34 cellular contexts compared by ENCODE assay signal in the genomic region with DNA sequence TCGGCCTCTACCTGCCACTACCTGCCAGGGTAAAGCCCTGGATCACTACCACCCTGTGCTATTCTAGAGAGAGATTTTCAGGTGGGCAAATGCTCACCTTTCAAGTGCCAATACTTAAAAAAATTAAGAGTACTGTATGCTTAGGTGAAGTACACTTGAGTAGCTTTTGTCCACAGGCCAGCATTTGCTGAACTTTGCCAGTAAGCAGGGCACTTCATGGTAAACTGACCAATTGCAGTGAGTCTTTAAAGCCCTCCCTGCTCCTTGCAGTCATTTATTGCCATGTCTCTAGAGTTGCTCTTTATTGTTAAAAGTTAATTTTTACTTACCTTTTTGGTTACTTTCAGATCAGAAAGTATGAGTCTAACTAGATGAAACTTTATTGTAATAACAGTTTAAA.
"Had no signal": no experiment of that assay in that cellular context is flagged by ENCODE, and none has a peak within 500 bp of the region (broad histone marks: within the 10 kb centered on the region; RNA-seq: fewer than 3 reads in every experiment).

No MANE protein-coding gene starts in this region.

- H3K4me1 ChIP-seq: body of pancreas, breast epithelium had no signal

- H3K27ac Mint-ChIP-seq: activated CD4-positive, alpha-beta T cell treated with anti-CD3 and anti-CD28 coated beads, Interleukin-2, amount 10 ng/mL, durations not matched to agents 7 days and 5 days; activated CD8-positive, alpha-beta memory T cell treated with anti-CD3 and anti-CD28 coated beads, Interleukin-2, amount 10 ng/mL, durations not matched to agents 7 days and 5 days; activated naive CD4-positive, alpha-beta T cell treated with anti-CD3 and anti-CD28 coated beads, Interleukin-2, amount 10 ng/mL, durations not matched to agents 7 days and 5 days; activated naive CD8-positive, alpha-beta T cell had no signal

- H3K4me1 Mint-ChIP-seq: activated CD4-positive, alpha-beta T cell treated with anti-CD3 and anti-CD28 coated beads, Interleukin-2, amount 10 ng/mL, durations not matched to agents 7 days and 5 days; activated naive CD4-positive, alpha-beta T cell treated with anti-CD3 and anti-CD28 coated beads, Interleukin-2, amount 10 ng/mL, durations not matched to agents 7 days and 5 days; IgD-negative memory B cell had no signal

- H3K9me3 Mint-ChIP-seq: activated CD4-positive, alpha-beta T cell treated with anti-CD3 and anti-CD28 coated beads, Interleukin-2, amount 10 ng/mL, durations not matched to agents 7 days and 5 days; activated naive CD4-positive, alpha-beta T cell treated with anti-CD3 and anti-CD28 coated beads, Interleukin-2, amount 10 ng/mL, durations not matched to agents 7 days and 5 days; IgD-negative memory B cell had no signal

- DNase-seq: activated CD4-positive, alpha-beta T cell treated with anti-CD3 and anti-CD28 coated beads, Interleukin-2, amount 10 ng/mL, durations not matched to agents 7 days and 5 days; activated CD4-positive, alpha-beta T cell treated with anti-CD3 and anti-CD28 coated beads, Interleukin-2, amount 50 U/mL, for 48 hours; activated CD4-positive, CD25-positive, alpha-beta regulatory T cell; activated CD8-positive, alpha-beta memory T cell treated with anti-CD3 and anti-CD28 coated beads for 24 hours; activated CD8-positive, alpha-beta memory T cell treated with anti-CD3 and anti-CD28 coated beads, Interleukin-2, amount 10 ng/mL, durations not matched to agents 7 days and 5 days; activated CD8-positive, alpha-beta memory T cell treated with anti-CD3 and anti-CD28 coated beads, Interleukin-2, amount 50 U/mL, for 48 hours; activated effector memory CD4-positive, alpha-beta T cell treated with Interleukin-2 at 50 U/mL for 16 hours; activated naive CD4-positive, alpha-beta T cell treated with anti-CD3 and anti-CD28 coated beads, Interleukin-2, amount 10 ng/mL, durations not matched to agents 7 days and 5 days; activated T-cell treated with anti-CD3 and anti-CD28 coated beads, Interleukin-2, amount 50 U/mL, for 48 hours; body of pancreas; Karpas-422; KBM-7; NCI-H1105; NCI-H1417 treated with DMSO at 0.1 percent for 48 hours; NCI-H1694; NCI-H1930; NCI-H2081 treated with DMSO at 0.1 percent for 48 hours; NCI-H2171; NCI-H510A; NCI-H526; NCI-H748 treated with DMSO at 0.1 percent for 48 hours; NK-92 treated with Interleukin-12 subunit alpha and Interleukin-12 subunit beta, amount 100 ng/mL, for 24 hours; PC-3; Peyer's patch; RPMI8226; SIG-M5; SW 1271; T1000; WERI-Rb-1 had no signal

- H3K36me3 Mint-ChIP-seq: activated naive CD4-positive, alpha-beta T cell treated with anti-CD3 and anti-CD28 coated beads, Interleukin-2, amount 10 ng/mL, durations not matched to agents 7 days and 5 days; IgD-negative memory B cell had no signal

- H3K4me3 ChIP-seq: body of pancreas, breast epithelium, Peyer's patch had no signal

- H3K27ac ChIP-seq: body of pancreas, breast epithelium, Peyer's patch, WERI-Rb-1 had no signal

- FAIRE-seq: astrocyte had no signal

- H3K27me3 ChIP-seq: body of pancreas, breast epithelium, Peyer's patch had no signal

- ATAC-seq: activated CD8-positive, alpha-beta memory T cell treated with anti-CD3 and anti-CD28 coated beads, Interleukin-2, amount 10 ng/mL, durations not matched to agents 7 days and 5 days; body of pancreas; PC-3; SK-N-SH treated with all-trans-retinoic acid at 6 μM for 48 hours had no signal

- H3K36me3 ChIP-seq: breast epithelium, Peyer's patch, WERI-Rb-1 had no signal

- H3K27me3 Mint-ChIP-seq: activated CD4-positive, alpha-beta T cell treated with anti-CD3 and anti-CD28 coated beads, Interleukin-2, amount 10 ng/mL, durations not matched to agents 7 days and 5 days; activated CD8-positive, alpha-beta memory T cell treated with anti-CD3 and anti-CD28 coated beads, Interleukin-2, amount 10 ng/mL, durations not matched to agents 7 days and 5 days; activated naive CD4-positive, alpha-beta T cell treated with anti-CD3 and anti-CD28 coated beads, Interleukin-2, amount 10 ng/mL, durations not matched to agents 7 days and 5 days; activated naive CD8-positive, alpha-beta T cell; IgD-negative memory B cell had no signal

- H3K4me3 Mint-ChIP-seq: activated CD4-positive, alpha-beta T cell treated with anti-CD3 and anti-CD28 coated beads, Interleukin-2, amount 10 ng/mL, durations not matched to agents 7 days and 5 days; activated CD8-positive, alpha-beta memory T cell treated with anti-CD3 and anti-CD28 coated beads, Interleukin-2, amount 10 ng/mL, durations not matched to agents 7 days and 5 days; activated naive CD4-positive, alpha-beta T cell treated with anti-CD3 and anti-CD28 coated beads, Interleukin-2, amount 10 ng/mL, durations not matched to agents 7 days and 5 days; activated naive CD8-positive, alpha-beta T cell; IgD-negative memory B cell had no signal

- H3K9me3 ChIP-seq: breast epithelium, Peyer's patch had no signal
